In the genomic region with DNA sequence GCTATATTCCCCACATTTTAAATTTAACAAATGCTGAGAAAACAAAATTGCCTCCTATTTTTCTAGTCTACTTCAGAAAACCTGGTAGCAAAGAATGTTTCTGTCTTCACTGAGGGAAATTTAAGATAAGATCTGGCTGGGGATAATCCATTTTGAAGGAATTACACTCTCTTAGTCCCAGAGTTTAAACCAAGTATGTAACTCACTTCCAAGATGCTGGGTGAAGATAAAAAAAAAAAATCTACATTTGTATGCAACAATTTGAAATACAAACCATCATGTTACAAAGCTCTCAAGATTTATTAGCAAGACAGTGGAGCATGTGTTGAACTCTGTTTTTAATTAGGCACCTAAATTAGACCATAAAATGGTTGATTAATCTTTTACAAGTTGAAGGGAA, we compare ENCODE assay signal across 24 cellular contexts. TPM values are rescaled to one million over a fixed set of nuclear protein-coding genes. Genes with fewer than 3 reads are reported as not detected.
A peak's percentile ranks its signal among the peaks of the same experiment; 100 is the strongest.
DNase-seq lines count a peak whose midpoint lies in the region; ATAC-seq, FAIRE-seq and TF ChIP-seq lines count a peak whose summit lies in the region.
"Had no signal": no experiment of that assay in that cellular context is flagged by ENCODE, and none has a peak within 500 bp of the region (broad histone marks: within the 10 kb centered on the region; RNA-seq: fewer than 3 reads in every experiment).

No MANE protein-coding gene starts in this region.

- peaks cover 0 to 25% of the 10 kb centered on the region in 2 experiments; a peak in 1 of 4 replicates for H3K4me1 ChIP-seq in SK-N-SH (ENCODE audit: control insufficient read depth in 1 of 2, insufficient read depth in 2 of 2, low read depth in 1 of 2, low read length in 1 of 2)
- H3K4me1 ChIP-seq in small intestine (ENCODE audit: control insufficient read depth in 2 of 2, insufficient read depth in 1 of 2, low read depth in 1 of 2, low read length in 1 of 2): no peaks in the 10 kb centered on the region

- FAIRE-seq in small intestine (lab: Jason Lieb, UNC): peak; percentile 44

- H4K20me1 ChIP-seq in SK-N-SH (ENCODE audit: insufficient read depth): no peaks in the 10 kb centered on the region; the same call in 1 of the 2 replicates

- no peak overlapping the region for H3K9ac ChIP-seq in SK-N-SH

- H3K4me1 Mint-ChIP-seq in T-helper 17 cell: peaks cover 41% of the 10 kb centered on the region

- H3K9me2 ChIP-seq in SK-N-SH: no peaks in the 10 kb centered on the region

- CTCF ChIA-PET in SK-N-SH (lab: Yijun Ruan, JAX): interaction anchor here (1.0 kb wide), 1 partner anchor 561 kb away, joined by 3 read pairs; no protein-coding TSS in a partner anchor

- no peak overlapping the region for H3K4me3 Mint-ChIP-seq in T-helper 17 cell
- H3K4me3 Mint-ChIP-seq: activated CD8-positive, alpha-beta T cell treated with anti-CD3 and anti-CD28 coated beads for 36 hours had no signal

- peak overlapping the region in 1 of 2 experiments; percentile 86; a peak in 2 of 4 replicates for H3K27ac ChIP-seq in SK-N-SH (ENCODE audit: low read depth in 2 of 2, low read length in 1 of 2)
- no peak overlapping the region for H3K27ac ChIP-seq in small intestine (ENCODE audit: low read depth in 1 of 2, low read length in 1 of 2)
- H3K27ac ChIP-seq: C4-2B, esophagus squamous epithelium, psoas muscle, RWPE1 had no signal

- no peak overlapping the region for H2AFZ ChIP-seq in SK-N-SH (ENCODE audit: low read depth)

- H3K27me3 Mint-ChIP-seq in T-helper 17 cell: no peaks in the 10 kb centered on the region
- H3K27me3 Mint-ChIP-seq: activated CD8-positive, alpha-beta T cell treated with anti-CD3 and anti-CD28 coated beads for 36 hours; activated T-cell treated with anti-CD3 and anti-CD28 coated beads, Interleukin-2, amount 50 U/mL, for 24 hours; naive thymus-derived CD8-positive, alpha-beta T cell had no signal

- no peak for TF ChIP-seq RAD21 in SK-N-SH (IDR thresholded peaks at IDR 0.05; ENCODE audit: low read length)

- peak overlapping the region; percentile 86; the same call in 1 of the 2 replicates for H3K4me2 ChIP-seq in SK-N-SH

- peak overlapping the region; percentile 67 for H3K27ac Mint-ChIP-seq in T-helper 17 cell
- H3K27ac Mint-ChIP-seq: activated CD8-positive, alpha-beta T cell treated with anti-CD3 and anti-CD28 coated beads for 36 hours; activated T-cell treated with anti-CD3 and anti-CD28 coated beads, Interleukin-2, amount 50 U/mL, for 24 hours had no signal

- H3K9me3 ChIP-seq in SK-N-SH (no peaks in the 10 kb centered on the region), T-helper 17 cell (ENCODE audit: control insufficient read depth, low read length, poor library complexity, severe bottlenecking) (no peaks in the 10 kb centered on the region), small intestine (ENCODE audit: control insufficient read depth, low read depth) (no peaks in the 10 kb centered on the region)
- H3K9me3 ChIP-seq: esophagus squamous epithelium, psoas muscle had no signal

- POLR2A ChIA-PET in SK-N-SH (lab: Yijun Ruan, JAX): no interaction called here

- peaks cover 22% of the 10 kb centered on the region for H3F3A ChIP-seq in SK-N-SH (replicated peaks; ENCODE audit: insufficient read depth)

- peaks cover 4% of the 10 kb centered on the region for H3K36me3 Mint-ChIP-seq in T-helper 17 cell (ENCODE audit: low read depth)

- DNase-seq in SK-N-SH (no peak), T-helper 17 cell (no peak), fibroblast of the aortic adventitia (ENCODE audit: low read depth) (peak; percentile 60), small intestine (no peak), inferior parietal cortex (ENCODE audit: extremely low spot score) (no peak)
- DNase-seq: 8988T; activated CD4-positive, CD25-positive, alpha-beta regulatory T cell; activated CD8-positive, alpha-beta T cell treated with anti-CD3 and anti-CD28 coated beads for 36 hours; activated T-cell treated with anti-CD3 and anti-CD28 coated beads, Interleukin-2, amount 50 U/mL, for 24 hours; caudate nucleus; DMS153; effector memory CD4-positive, alpha-beta T cell; esophagus squamous epithelium; islet precursor cell; MM.1S; naive thymus-derived CD8-positive, alpha-beta T cell; NCI-H1694 treated with DMSO at 0.1 percent for 48 hours; NCI-H226; psoas muscle had no signal

- ATAC-seq in SK-N-SH treated with all-trans-retinoic acid at 6 μM for 48 hours: no peak
- ATAC-seq in T-helper 17 cell: no peak
- no peak for ATAC-seq in HG02870 (IDR thresholded peaks at IDR 0.05; ENCODE audit: unreplicated experiment)
- ATAC-seq in GM21515 (IDR thresholded peaks at IDR 0.05; ENCODE audit: unreplicated experiment): no peak
- ATAC-seq: activated CD8-positive, alpha-beta T cell treated with anti-CD3 and anti-CD28 coated beads for 36 hours; naive thymus-derived CD8-positive, alpha-beta T cell; psoas muscle had no signal

- H3K36me3 ChIP-seq in SK-N-SH (replicated peaks in 1 of 2; ENCODE audit: control insufficient read depth in 1 of 2, insufficient read depth in 2 of 2, low read length in 1 of 2) (no peaks in the 10 kb centered on the region), small intestine (ENCODE audit: control insufficient read depth in 2 of 2, insufficient read depth in 2 of 2, low read length in 2 of 2) (no peaks in the 10 kb centered on the region)
- H3K36me3 ChIP-seq: esophagus squamous epithelium had no signal

- TF ChIP-seq CTCF in SK-N-SH (IDR thresholded peaks at IDR 0.05) (no peak), fibroblast of the aortic adventitia (IDR thresholded peaks at IDR 0.05; ENCODE audit: insufficient read depth, low read length) (no peak)

- H3K4me3 ChIP-seq in SK-N-SH (ENCODE audit: low read depth in 2 of 2, low read length in 1 of 2): no peak overlapping the region
- H3K4me3 ChIP-seq in fibroblast of the aortic adventitia (ENCODE audit: low read depth, low read length): no peak overlapping the region
- H3K4me3 ChIP-seq in small intestine (ENCODE audit: low read depth in 1 of 2, low read length in 2 of 2): no peak overlapping the region
- H3K4me3 ChIP-seq: esophagus squamous epithelium, psoas muscle had no signal

- TF ChIP-seq EP300 in SK-N-SH (IDR thresholded peaks at IDR 0.05; ENCODE audit: borderline replicate concordance in 1 of 2, low read depth in 1 of 2, low read length in 1 of 2): no peak

- no peaks in the 10 kb centered on the region; the same call in 1 of the 2 replicates for H3K27me3 ChIP-seq in SK-N-SH (ENCODE audit: insufficient read depth)
- H3K27me3 ChIP-seq in small intestine (ENCODE audit: control insufficient read depth in 2 of 2, insufficient read depth in 2 of 2, low read length in 2 of 2): peaks cover 0 to 10% of the 10 kb centered on the region in 2 donors

- H3K79me2 ChIP-seq in SK-N-SH (ENCODE audit: insufficient read depth): peaks cover 44% of the 10 kb centered on the region

TF ChIP-seq in SK-N-SH, 30 proteins besides CTCF, POLR2A, EP300 and RAD21:
- TF ChIP-seq, protein P1, sequence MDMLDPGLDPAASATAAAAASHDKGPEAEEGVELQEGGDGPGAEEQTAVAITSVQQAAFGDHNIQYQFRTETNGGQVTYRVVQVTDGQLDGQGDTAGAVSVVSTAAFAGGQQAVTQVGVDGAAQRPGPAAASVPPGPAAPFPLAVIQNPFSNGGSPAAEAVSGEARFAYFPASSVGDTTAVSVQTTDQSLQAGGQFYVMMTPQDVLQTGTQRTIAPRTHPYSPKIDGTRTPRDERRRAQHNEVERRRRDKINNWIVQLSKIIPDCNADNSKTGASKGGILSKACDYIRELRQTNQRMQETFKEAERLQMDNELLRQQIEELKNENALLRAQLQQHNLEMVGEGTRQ (IDR thresholded peaks at IDR 0.05; ENCODE audit: borderline replicate concordance, low read depth, low read length): no peak
- TF ChIP-seq USF1 (IDR thresholded peaks at IDR 0.05; ENCODE audit: borderline replicate concordance, low read depth) (no peak), MXI1 (IDR thresholded peaks at IDR 0.05; ENCODE audit: low read depth, low read length) (no peak), TCF12 (IDR thresholded peaks at IDR 0.05) (peak; percentile 24; the same call in 1 of the 2 replicates), SMC3 (IDR thresholded peaks at IDR 0.05; ENCODE audit: low read depth, low read length) (no peak), RCOR1 (IDR thresholded peaks at IDR 0.05; ENCODE audit: low read length) (no peak)

TF ChIP-seq in SK-N-SH treated with all-trans-retinoic acid at 6 μM for 48 hours, 23 proteins besides CTCF, POLR2A, EP300 and RAD21 (continues in another document):
- TF ChIP-seq ARNTL (CRISPR knock-in tag; IDR thresholded peaks at IDR 0.05; ENCODE audit: borderline replicate concordance, low read depth): no peak
- TF ChIP-seq, protein P2, sequence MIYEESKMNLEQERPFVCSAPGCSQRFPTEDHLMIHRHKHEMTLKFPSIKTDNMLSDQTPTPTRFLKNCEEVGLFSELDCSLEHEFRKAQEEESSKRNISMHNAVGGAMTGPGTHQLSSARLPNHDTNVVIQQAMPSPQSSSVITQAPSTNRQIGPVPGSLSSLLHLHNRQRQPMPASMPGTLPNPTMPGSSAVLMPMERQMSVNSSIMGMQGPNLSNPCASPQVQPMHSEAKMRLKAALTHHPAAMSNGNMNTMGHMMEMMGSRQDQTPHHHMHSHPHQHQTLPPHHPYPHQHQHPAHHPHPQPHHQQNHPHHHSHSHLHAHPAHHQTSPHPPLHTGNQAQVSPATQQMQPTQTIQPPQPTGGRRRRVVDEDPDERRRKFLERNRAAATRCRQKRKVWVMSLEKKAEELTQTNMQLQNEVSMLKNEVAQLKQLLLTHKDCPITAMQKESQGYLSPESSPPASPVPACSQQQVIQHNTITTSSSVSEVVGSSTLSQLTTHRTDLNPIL (CRISPR knock-in tag; IDR thresholded peaks at IDR 0.05; ENCODE audit: low read depth): no peak
- no peak for TF ChIP-seq CSRNP3 (CRISPR knock-in tag; IDR thresholded peaks at IDR 0.05)

RNA-seq across cellular contexts. Expression of gene HS3ST3B1, which starts 5.7 kb away (rescaled TPM):
- polyA plus RNA-seq in SK-N-SH (2012; rRNA removed) (0.55 and 0.67 TPM in 2 replicates), small intestine (under 1 TPM; 0.22 to 0.85 (median 0.54) TPM)
- 0.55 and 0.71 TPM in 2 replicates for polyA plus RNA-seq in SK-N-SH (2012; cell fraction: cytosol; rRNA removed)
- polyA plus RNA-seq in SK-N-SH (2012; cell fraction: nucleus; rRNA removed): 0.76 and 0.85 TPM in 2 replicates
- total RNA-seq in T-helper 17 cell (10 to 100 TPM; 13.5 to 15.4 TPM), fibroblast of the aortic adventitia (ENCODE audit: low replicate concordance) (2.3 and 9.1 TPM in 2 replicates)
